9 cellular contexts compared by ENCODE assay signal in genomic region chr15:82680200-82681102, GRCh38. TPM values are rescaled to one million over a fixed set of nuclear protein-coding genes. Genes with fewer than 3 reads are reported as not detected.
DNase-seq lines count a peak whose midpoint lies in the region; ATAC-seq, FAIRE-seq and TF ChIP-seq lines count a peak whose summit lies in the region.
"Had no signal": no experiment of that assay in that cellular context is flagged by ENCODE, and none has a peak within 500 bp of the region (broad histone marks: within the 10 kb centered on the region; RNA-seq: fewer than 3 reads in every experiment).

No MANE protein-coding gene starts in this region.

- H3K4me2 ChIP-seq in HepG2 (ENCODE audit: low read depth, low read length), result no peak overlapping the region
- peak overlapping the region; percentile 86 for H3K4me2 ChIP-seq in neural progenitor cell

- H3K9me3 ChIP-seq in right lobe of liver, result no peaks in the 10 kb centered on the region
- H3K9me3 ChIP-seq in HepG2 (ENCODE audit: low read length), result no peaks in the 10 kb centered on the region
- H3K9me3 ChIP-seq in neural progenitor cell (ENCODE audit: low read depth), result no peaks in the 10 kb centered on the region
- no peaks in the 10 kb centered on the region for H3K9me3 ChIP-seq in thoracic aorta

- no peak overlapping the region for H2AFZ ChIP-seq in HepG2 (ENCODE audit: low read length)
- peak overlapping the region; percentile 92 for H2AFZ ChIP-seq in neural progenitor cell (replicated peaks)

- H3F3A ChIP-seq in neural progenitor cell (ENCODE audit: low read depth), result no peaks in the 10 kb centered on the region

- POLR2A ChIA-PET in HepG2 (lab: Yijun Ruan, JAX), result no interaction called here

- H3K9me3 Mint-ChIP-seq in dendritic cell treated with granulocyte-macrophage colony-stimulating factor and Interleukin-4, amounts not matched to agents 40 ng/mL and 50 ng/mL, for 4 days, result no peaks in the 10 kb centered on the region
- peaks cover 3% of the 10 kb centered on the region for H3K9me3 Mint-ChIP-seq in neural progenitor cell

- no peak for FAIRE-seq in HepG2 (lab: Jason Lieb, UNC)
- peak; percentile 69 for FAIRE-seq in HTR-8/SVneo (lab: Jason Lieb, UNC)
- FAIRE-seq: islet of Langerhans had no signal

- H3K4me3 ChIP-seq in right lobe of liver, result peak overlapping the region in 2 of 3 donors; percentile 4 to 43
- no peak overlapping the region for H3K4me3 ChIP-seq in HepG2 (replicated peaks in 1 of 3; ENCODE audit: insufficient read depth in 1 of 3, low read depth in 2 of 3, low read length in 3 of 3)
- peak overlapping the region; percentile 66 for H3K4me3 ChIP-seq in neural progenitor cell
- peak overlapping the region; percentile 15 for H3K4me3 ChIP-seq in thoracic aorta

- H3K4me1 ChIP-seq in right lobe of liver (no peaks in the 10 kb centered on the region), HepG2 (ENCODE audit: insufficient read depth, low read length) (no peaks in the 10 kb centered on the region), neural progenitor cell (no peaks in the 10 kb centered on the region), thoracic aorta (ENCODE audit: control insufficient read depth in 1 of 2, low read depth in 2 of 2) (no peaks in the 10 kb centered on the region)

- ATAC-seq in right lobe of liver, result peak; percentile 35 to 60 (median 40)
- no peak for ATAC-seq in HepG2
- peak; percentile 93 to 94 for ATAC-seq in activated CD4-positive, CD25-positive, alpha-beta regulatory T cell treated with anti-CD3 and anti-CD28 coated beads, Interleukin-2, amount 50 U/mL, for 24 hours
- ATAC-seq in thoracic aorta (ENCODE audit: insufficient number of reproducible peaks, low FRiP score, low read depth), result no peak

- in situ Hi-C loops in HepG2 (cut with HindIII; ENCODE audit: extremely low pct_ligation_motif_present, low pct_unique_long_range_greater_than_20kb), result no loop called here

- no TSS peak for BruUV-seq in HepG2 (replicated peaks; lab: Mats Ljungman, UMichigan)

- peaks cover 12% of the 10 kb centered on the region for H3K4me1 Mint-ChIP-seq in dendritic cell treated with granulocyte-macrophage colony-stimulating factor and Interleukin-4, amounts not matched to agents 40 ng/mL and 50 ng/mL, for 4 days (ENCODE audit: low read depth)
- H3K4me1 Mint-ChIP-seq in neural progenitor cell, result peaks cover 4% of the 10 kb centered on the region

- H3K4me3 Mint-ChIP-seq in dendritic cell treated with granulocyte-macrophage colony-stimulating factor and Interleukin-4, amounts not matched to agents 40 ng/mL and 50 ng/mL, for 4 days, result peak overlapping the region; percentile 48
- peak overlapping the region; percentile 82 for H3K4me3 Mint-ChIP-seq in neural progenitor cell

- TF ChIP-seq EP300 in HepG2 (IDR thresholded peaks at IDR 0.05; ENCODE audit: low read depth in 2 of 2, low read length in 2 of 2), result no peak
- TF ChIP-seq EP300 in HepG2 (CRISPR knock-in tag; IDR thresholded peaks at IDR 0.05; ENCODE audit: borderline replicate concordance), result no peak

- H3K27me3 Mint-ChIP-seq in dendritic cell treated with granulocyte-macrophage colony-stimulating factor and Interleukin-4, amounts not matched to agents 40 ng/mL and 50 ng/mL, for 4 days, result peaks cover 41% of the 10 kb centered on the region
- H3K27me3 Mint-ChIP-seq in neural progenitor cell (ENCODE audit: insufficient read depth, low read depth), result peaks cover 47% of the 10 kb centered on the region

- no peaks in the 10 kb centered on the region for H3K36me3 Mint-ChIP-seq in dendritic cell treated with granulocyte-macrophage colony-stimulating factor and Interleukin-4, amounts not matched to agents 40 ng/mL and 50 ng/mL, for 4 days (ENCODE audit: low read depth)
- no peaks in the 10 kb centered on the region for H3K36me3 Mint-ChIP-seq in neural progenitor cell

- H3K27ac ChIP-seq in right lobe of liver (no peak overlapping the region), HepG2 (ENCODE audit: extremely low read length, insufficient read depth, low read length) (no peak overlapping the region), neural progenitor cell (no peak overlapping the region), thoracic aorta (no peak overlapping the region)

- H3K27ac Mint-ChIP-seq in dendritic cell treated with granulocyte-macrophage colony-stimulating factor and Interleukin-4, amounts not matched to agents 40 ng/mL and 50 ng/mL, for 4 days, result no peak overlapping the region
- H3K27ac Mint-ChIP-seq in neural progenitor cell, result no peak overlapping the region

- peaks cover 0 to 3% of the 10 kb centered on the region in 2 donors for H3K27me3 ChIP-seq in right lobe of liver
- H3K27me3 ChIP-seq in HepG2 (ENCODE audit: control insufficient read depth in 1 of 2, insufficient read depth in 2 of 2, low read length in 2 of 2), result peaks cover 0 to 20% of the 10 kb centered on the region in 2 experiments; a peak in 3 of 5 replicates
- peaks cover 60% of the 10 kb centered on the region for H3K27me3 ChIP-seq in neural progenitor cell
- no peaks in the 10 kb centered on the region for H3K27me3 ChIP-seq in thoracic aorta (replicated peaks; ENCODE audit: insufficient read depth)

- 3% methylated on average over 17 of the region's 76 CpGs for WGBS in right lobe of liver (ENCODE audit: insufficient coverage, low coverage, low lambda C conversion rate, missing lambda C conversion rate)
- WGBS in HepG2 (ENCODE audit: low lambda C conversion rate), result 34% methylated on average over 23 of the region's 76 CpGs

- H3K9ac ChIP-seq in HepG2 (ENCODE audit: insufficient read depth, low read depth, low read length), result no peak overlapping the region
- H3K9ac ChIP-seq in neural progenitor cell, result no peak overlapping the region

- H3K79me2 ChIP-seq in HepG2 (ENCODE audit: insufficient read depth, low read length), result no peaks in the 10 kb centered on the region
- no peaks in the 10 kb centered on the region for H3K79me2 ChIP-seq in neural progenitor cell (ENCODE audit: low read depth)

- TF ChIP-seq POLR2A in right lobe of liver (IDR thresholded peaks at IDR 0.05) (no peak), HepG2 (IDR thresholded peaks at IDR 0.05; ENCODE audit: insufficient read depth in 1 of 2, low read depth in 2 of 2, low read length in 2 of 2) (no peak)

- TF ChIP-seq RAD21 in HepG2 (CRISPR knock-in tag; IDR thresholded peaks at IDR 0.05), result no peak

- TF ChIP-seq CTCF in right lobe of liver (IDR thresholded peaks at IDR 0.05), result no peak
- TF ChIP-seq CTCF in HepG2 (CRISPR knock-in tag; IDR thresholded peaks at IDR 0.05), result no peak
- peak; percentile 37 for TF ChIP-seq CTCF in neural progenitor cell (IDR thresholded peaks at IDR 0.05)
- TF ChIP-seq CTCF in thoracic aorta (IDR thresholded peaks at IDR 0.05), result no peak

- CTCF ChIA-PET in HepG2 (lab: Yijun Ruan, JAX; ENCODE audit: low intra/inter-chr PET ratio, low total read pairs), result no interaction called here

- no peaks in the 10 kb centered on the region for H3K36me3 ChIP-seq in right lobe of liver
- H3K36me3 ChIP-seq in HepG2 (replicated peaks in 1 of 2; ENCODE audit: control insufficient read depth in 1 of 2, insufficient read depth in 2 of 2, low read length in 2 of 2), result no peaks in the 10 kb centered on the region
- no peaks in the 10 kb centered on the region for H3K36me3 ChIP-seq in neural progenitor cell
- no peaks in the 10 kb centered on the region for H3K36me3 ChIP-seq in thoracic aorta

- H4K20me1 ChIP-seq in HepG2 (ENCODE audit: insufficient read depth, low read length), result no peaks in the 10 kb centered on the region
- H4K20me1 ChIP-seq in neural progenitor cell (ENCODE audit: low read depth), result no peaks in the 10 kb centered on the region

- intact Hi-C loops in right lobe of liver (cut with DNase I), result no loop called here
- intact Hi-C loops in HepG2 (cut with micrococcal nuclease; ENCODE audit: unreplicated experiment), result no loop called here
- intact Hi-C loops in dendritic cell treated with granulocyte-macrophage colony-stimulating factor and Interleukin-4, amounts not matched to agents 40 ng/mL and 50 ng/mL, for 4 days (cut with micrococcal nuclease), result no loop called here

- DNase-seq in right lobe of liver, result peak in 1 of 3 donors; percentile 31
- DNase-seq in HepG2 (ENCODE audit: low spot score), result no peak
- peak; percentile 57 for DNase-seq in HTR-8/SVneo (ENCODE audit: insufficient read length, low spot score)
- DNase-seq in neural progenitor cell (ENCODE audit: low spot score), result peak; percentile 89
- DNase-seq in thoracic aorta (ENCODE audit: low spot score), result no peak
- no peak for DNase-seq in hippocampal formation (lab: John Stamatoyannopoulos, UW)

RNA-seq across cellular contexts. Expression of gene AP3B2, which starts 29.2 kb away (rescaled TPM):
- total RNA-seq in right lobe of liver, result under 1 TPM in 1 of 6 experiments, not detected in 5; 0.12 TPM
- not detected in 2 replicates for total RNA-seq in HepG2 (2016; rRNA removed; fragmentation: Illumina TruSeq; extraction: Trizol)
- not detected in 2 replicates for total RNA-seq in HepG2 (2016; cell fraction: cytosol; rRNA removed; fragmentation: Illumina TruSeq; extraction: Trizol; ENCODE audit: low read depth)
- not detected in 2 replicates for total RNA-seq in HepG2 (2016; cell fraction: insoluble cytoplasmic fraction; rRNA removed; fragmentation: Illumina TruSeq; extraction: Trizol)
- not detected in 2 replicates for total RNA-seq in HepG2 (2016; cell fraction: membrane; rRNA removed; fragmentation: Illumina TruSeq; extraction: Trizol)
- not detected in 2 replicates for total RNA-seq in HepG2 (2016; cell fraction: nucleus; rRNA removed; fragmentation: Illumina TruSeq; extraction: Trizol)
- polyA plus RNA-seq in HepG2 (2011; rRNA removed), result not detected in 2 replicates
- not detected in 2 replicates for polyA plus RNA-seq in HepG2 (2011; cell fraction: cytosol; rRNA removed)
- 0.17 and 0.23 TPM in 2 replicates for polyA plus RNA-seq in HepG2 (2011; cell fraction: nucleus; rRNA removed)
- not detected in 2 replicates for polyA plus RNA-seq in HepG2 (2012)
- polyA plus RNA-seq in HepG2 (2016; cell fraction: cytosol; fragmentation: Illumina TruSeq; extraction: Trizol; ENCODE audit: low read depth), result not detected in 2 replicates
- polyA plus RNA-seq in HepG2 (2016; cell fraction: insoluble cytoplasmic fraction; fragmentation: Illumina TruSeq; extraction: Trizol; ENCODE audit: low read depth), result not detected in 2 replicates
- polyA plus RNA-seq in HepG2 (2016; cell fraction: membrane; fragmentation: Illumina TruSeq; extraction: Trizol; ENCODE audit: low read depth), result not detected in 2 replicates
- polyA plus RNA-seq in HepG2 (2016; cell fraction: nucleus; fragmentation: Illumina TruSeq; extraction: Trizol; ENCODE audit: insufficient read depth, low read depth), result not detected in 2 replicates
- polyA minus RNA-seq in HepG2 (2011; rRNA and poly(A)+ RNA removed; ENCODE audit: low replicate concordance), result 0.37 TPM in 1 of 2 replicates, not detected in the other
- not detected in 2 replicates for polyA minus RNA-seq in HepG2 (2011; cell fraction: cytosol; rRNA and poly(A)+ RNA removed)
- polyA minus RNA-seq in HepG2 (2011; cell fraction: nucleus; rRNA and poly(A)+ RNA removed), result 1.3 TPM in 1 of 2 replicates, not detected in the other
- total RNA-seq in neural progenitor cell (ENCODE audit: low replicate concordance), result 0.97 and 1.7 TPM in 2 replicates
- total RNA-seq in thoracic aorta, result under 1 TPM in 1 of 2 donors, not detected in 1; 0.92 TPM

RNA-seq across cellular contexts. Expression of gene CPEB1, which starts 33.3 kb away (rescaled TPM):
- total RNA-seq in right lobe of liver, result not detected
- 0.07 TPM in 1 of 2 replicates, not detected in the other for total RNA-seq in HepG2 (2016; rRNA removed; fragmentation: Illumina TruSeq; extraction: Trizol)
- total RNA-seq in HepG2 (2016; cell fraction: cytosol; rRNA removed; fragmentation: Illumina TruSeq; extraction: Trizol; ENCODE audit: low read depth), result not detected in 2 replicates
- total RNA-seq in HepG2 (2016; cell fraction: insoluble cytoplasmic fraction; rRNA removed; fragmentation: Illumina TruSeq; extraction: Trizol), result 0.04 TPM in 1 of 2 replicates, not detected in the other
- not detected in 2 replicates for total RNA-seq in HepG2 (2016; cell fraction: membrane; rRNA removed; fragmentation: Illumina TruSeq; extraction: Trizol)
- not detected in 2 replicates for total RNA-seq in HepG2 (2016; cell fraction: nucleus; rRNA removed; fragmentation: Illumina TruSeq; extraction: Trizol)
- 0.03 and 0.04 TPM in 2 replicates for polyA plus RNA-seq in HepG2 (2011; rRNA removed)
- 0.04 TPM in 2 replicates for polyA plus RNA-seq in HepG2 (2011; cell fraction: cytosol; rRNA removed)
- polyA plus RNA-seq in HepG2 (2011; cell fraction: nucleus; rRNA removed), result 0.14 and 0.23 TPM in 2 replicates
- polyA plus RNA-seq in HepG2 (2012), result 0.11 TPM in 1 of 2 replicates, not detected in the other
- polyA plus RNA-seq in HepG2 (2016; cell fraction: cytosol; fragmentation: Illumina TruSeq; extraction: Trizol; ENCODE audit: low read depth), result not detected in 2 replicates
- not detected in 2 replicates for polyA plus RNA-seq in HepG2 (2016; cell fraction: insoluble cytoplasmic fraction; fragmentation: Illumina TruSeq; extraction: Trizol; ENCODE audit: low read depth)
- not detected in 2 replicates for polyA plus RNA-seq in HepG2 (2016; cell fraction: membrane; fragmentation: Illumina TruSeq; extraction: Trizol; ENCODE audit: low read depth)
- not detected in 2 replicates for polyA plus RNA-seq in HepG2 (2016; cell fraction: nucleus; fragmentation: Illumina TruSeq; extraction: Trizol; ENCODE audit: insufficient read depth, low read depth)
- 0.05 TPM in 1 of 2 replicates, not detected in the other for polyA minus RNA-seq in HepG2 (2011; rRNA and poly(A)+ RNA removed; ENCODE audit: low replicate concordance)
- 0.20 TPM in 1 of 2 replicates, not detected in the other for polyA minus RNA-seq in HepG2 (2011; cell fraction: cytosol; rRNA and poly(A)+ RNA removed)
- not detected in 2 replicates for polyA minus RNA-seq in HepG2 (2011; cell fraction: nucleus; rRNA and poly(A)+ RNA removed)
- total RNA-seq in neural progenitor cell (ENCODE audit: low replicate concordance), result 2.1 and 5.8 TPM in 2 replicates
- 1 to 10 TPM; 2.0 to 2.8 TPM for total RNA-seq in thoracic aorta

Comparison
In these comparisons a context has a peak if more than half of its experiments do, and no peak if none do; other contexts are left out.
1. ATAC-seq: peak in right lobe of liver (4 of 4) and activated CD4-positive, CD25-positive, alpha-beta regulatory T cell treated with anti-CD3 and anti-CD28 coated beads, Interleukin-2, amount 50 U/mL, for 24 hours (2 of 2); none in HepG2 (single experiment) and thoracic aorta (single experiment).
2. H3K4me3 ChIP-seq: peak in right lobe of liver (2 of 3), neural progenitor cell (single experiment) and thoracic aorta (single experiment); none in HepG2 (0 of 3).
3. DNase-seq: peak in HTR-8/SVneo (single experiment) and neural progenitor cell (single experiment); none in HepG2 (single experiment), thoracic aorta (single experiment) and hippocampal formation (0 of 2).